ENCODE assay signal across 24 cellular contexts in the genomic region with DNA sequence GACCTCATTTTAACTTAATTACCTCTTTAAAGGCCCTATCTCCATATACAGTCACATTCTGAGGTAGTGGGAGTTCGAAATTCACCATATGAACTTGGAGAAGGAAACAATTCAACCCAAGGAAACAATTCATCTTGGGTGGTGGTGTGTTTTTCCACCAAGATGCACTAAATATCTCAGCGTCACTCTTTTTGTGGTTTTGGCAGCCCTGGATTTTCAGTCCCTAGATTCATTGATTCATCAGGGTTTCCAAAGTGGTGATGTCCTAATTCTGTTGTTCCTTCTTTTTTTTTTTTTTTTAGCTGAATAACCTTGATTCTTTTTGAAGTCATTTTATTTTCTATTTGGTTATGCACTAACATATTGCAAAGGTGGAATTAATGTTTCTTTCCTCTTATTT.
"Had no signal": no experiment of that assay in that cellular context is flagged by ENCODE, and none has a peak within 500 bp of the region (broad histone marks: within the 10 kb centered on the region; RNA-seq: fewer than 3 reads in every experiment).

No MANE protein-coding gene starts in this region.

- H3K4me1 Mint-ChIP-seq: T-cell had no signal

- H3K9me3 ChIP-seq: SJSA1 had no signal

- H3K27ac Mint-ChIP-seq: T-cell had no signal

- H3K4me2 ChIP-seq: KMS-11 had no signal

- H3K36me3 Mint-ChIP-seq: T-cell had no signal

- H3K9ac ChIP-seq: KMS-11 had no signal

- DNase-seq: IMR-90, Kasumi-1, MM.1S, NCI-H1092 treated with DMSO at 0.1 percent for 48 hours, NCI-H1436, NCI-H187 treated with DMSO at 0.1 percent for 48 hours, NCI-H2081, NCI-H2171, NCI-H226, NCI-H446, NCI-H510A, NCI-H524 treated with DMSO at 0.1 percent for 48 hours, NCI-H69, NCI-H774, Right ventricle myocardium superior, RPMI8226, SIG-M5, SW 1271, T-cell had no signal

- H3K36me3 ChIP-seq: SJSA1 had no signal

- H3K9me3 Mint-ChIP-seq: T-cell had no signal

- H3K4me3 ChIP-seq: SJSA1, SK-N-MC had no signal

- H3K27ac ChIP-seq: KMS-11, SJSA1, SK-N-MC had no signal

- H3K4me1 ChIP-seq: SJSA1 had no signal

- H3K27me3 ChIP-seq: SJSA1 had no signal

- FAIRE-seq: HepG2, RCC 7860 had no signal

- H3K4me3 Mint-ChIP-seq: T-cell had no signal
